In the genomic region with DNA sequence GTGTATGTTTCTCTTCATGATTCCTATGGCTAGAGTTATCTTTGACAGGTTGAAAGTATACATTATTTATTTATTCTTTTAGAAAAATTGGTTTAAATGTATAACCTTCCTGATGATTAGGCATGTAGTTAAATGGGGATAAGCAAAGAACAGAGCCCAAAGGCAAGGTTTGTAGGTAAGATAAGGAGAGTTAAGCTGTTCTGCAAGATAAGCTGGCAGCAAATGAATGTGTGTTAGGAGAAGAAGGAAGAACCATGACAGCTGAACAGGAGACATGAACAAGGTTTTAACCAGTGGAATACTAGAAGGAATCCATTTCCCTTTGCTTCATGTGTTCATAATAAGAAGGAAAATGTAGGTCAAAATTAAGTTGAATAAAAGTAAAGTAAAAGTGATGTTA, we compare ENCODE assay signal across 21 cellular contexts.
"Had no signal": no experiment of that assay in that cellular context is flagged by ENCODE, and none has a peak within 500 bp of the region (broad histone marks: within the 10 kb centered on the region; RNA-seq: fewer than 3 reads in every experiment).

No MANE protein-coding gene starts in this region.

- H3K4me2 ChIP-seq: KMS-11, SK-N-SH had no signal

- H3K27ac ChIP-seq: KMS-11 had no signal

- DNase-seq: IMR-90, Kasumi-1, MM.1S, NCI-H1092 treated with DMSO at 0.1 percent for 48 hours, NCI-H1436, NCI-H187, NCI-H2029, NCI-H2081 treated with DMSO at 0.1 percent for 48 hours, NCI-H2171, NCI-H226, NCI-H446, NCI-H510A, NCI-H524 treated with DMSO at 0.1 percent for 48 hours, NCI-H69, NCI-H774, Right ventricle myocardium superior, RPMI8226, SK-N-SH, SW 1271 had no signal

- ATAC-seq: HepG2 had no signal

- H3K9ac ChIP-seq: KMS-11, SK-N-SH had no signal
